In genomic region chr6:106731843-106732160, GRCh38 we compare ENCODE assay signal across 1 cellular context.
TF ChIP-seq lines count a peak whose summit lies in the region.

No MANE protein-coding gene starts in this region.

TF ChIP-seq in GM23338, 12 proteins besides CTCF, POLR2A, EP300 and RAD21 (continued from another document):
- TF ChIP-seq ZNF462 (CRISPR knock-in tag; IDR thresholded peaks at IDR 0.05) (no peak), ETS1 (IDR thresholded peaks at IDR 0.05) (no peak)
